23 cellular contexts compared by ENCODE assay signal in genomic region chr11:84969103-84969502, GRCh38.
DNase-seq lines count a peak whose midpoint lies in the region; ATAC-seq and TF ChIP-seq lines count a peak whose summit lies in the region.
"Had no signal": no experiment of that assay in that cellular context is flagged by ENCODE, and none has a peak within 500 bp of the region (broad histone marks: within the 10 kb centered on the region; RNA-seq: fewer than 3 reads in every experiment).

No MANE protein-coding gene starts in this region.

- H3K4me3 ChIP-seq in GM23248 = no peak overlapping the region
- no peak overlapping the region for H3K4me3 ChIP-seq in brain microvascular endothelial cell (ENCODE audit: low read depth, low read length)
- H3K4me3 ChIP-seq in skeletal muscle cell (ENCODE audit: low read depth, low read length) = no peak overlapping the region
- H3K4me3 ChIP-seq in hepatocyte = no peak overlapping the region
- H3K4me3 ChIP-seq: HAP-1 had no signal

- H4K20me1 ChIP-seq in GM23248 (ENCODE audit: insufficient read depth) (no peaks in the 10 kb centered on the region), hepatocyte (ENCODE audit: insufficient read depth, poor library complexity, severe bottlenecking) (no peaks in the 10 kb centered on the region)

- DNase-seq in GM23248 = peak; percentile 51
- DNase-seq in brain microvascular endothelial cell = peak; percentile 98
- DNase-seq in islet precursor cell = peak; percentile 93
- DNase-seq in skeletal muscle cell (ENCODE audit: low read depth) = peak; percentile 6
- no peak for DNase-seq in NCI-H2227 (lab: John Stamatoyannopoulos, UW; ENCODE audit: unreplicated experiment)
- no peak for DNase-seq in NCI-H748 (lab: John Stamatoyannopoulos, UW; ENCODE audit: unreplicated experiment)
- DNase-seq in hepatocyte (ENCODE audit: low spot score) = no peak
- DNase-seq: activated naive CD4-positive, alpha-beta T cell treated with anti-CD3 and anti-CD28 coated beads for 36 hours; activated T-cell treated with anti-CD3 and anti-CD28 coated beads, Interleukin-2, amount 50 U/mL, for 48 hours; BE2C; endodermal cell; head of caudate nucleus; immature natural killer cell; natural killer cell; NCI-H1105 treated with DMSO at 0.1 percent for 48 hours; NCI-H510A; posterior cingulate gyrus; RPMI8226; small intestine; stimulated activated CD4-positive, alpha-beta T cell treated with anti-CD3 and anti-CD28 coated beads, Interleukin-2, amount 100 ng/mL, for 48 hours; stimulated activated naive CD8-positive, alpha-beta T cell treated with anti-CD3 and anti-CD28 coated beads, Interleukin-15, Interleukin-2, amounts not matched to agents 100 U/mL and 50 U/mL, for 24 hours had no signal

- H3F3A ChIP-seq in GM23248 (ENCODE audit: insufficient read depth) = no peaks in the 10 kb centered on the region

- no peaks in the 10 kb centered on the region for H3K27me3 ChIP-seq in GM23248 (replicated peaks; ENCODE audit: insufficient read depth)
- no peaks in the 10 kb centered on the region for H3K27me3 ChIP-seq in brain microvascular endothelial cell (replicated peaks)
- H3K27me3 ChIP-seq in hepatocyte = no peaks in the 10 kb centered on the region
- H3K27me3 ChIP-seq: BE2C had no signal

- H3K4me1 ChIP-seq in GM23248 (ENCODE audit: insufficient read depth) (no peaks in the 10 kb centered on the region), hepatocyte (ENCODE audit: insufficient read depth) (no peaks in the 10 kb centered on the region)
- H3K4me1 ChIP-seq: BE2C had no signal

- H3K27ac ChIP-seq in GM23248 (no peak overlapping the region), brain microvascular endothelial cell (peak overlapping the region; percentile 59), hepatocyte (no peak overlapping the region)

- TF ChIP-seq CTCF in brain microvascular endothelial cell (IDR thresholded peaks at IDR 0.05; ENCODE audit: low read depth, low read length, missing control alignments) = no peak
- TF ChIP-seq CTCF in hepatocyte (IDR thresholded peaks at IDR 0.05; ENCODE audit: poor library complexity) = no peak

- H2AFZ ChIP-seq in GM23248 (no peak overlapping the region), hepatocyte (no peak overlapping the region)

- ATAC-seq in HG02884 (IDR thresholded peaks at IDR 0.05; ENCODE audit: unreplicated experiment) = no peak
- ATAC-seq: natural killer cell; stimulated activated naive CD8-positive, alpha-beta T cell treated with anti-CD3 and anti-CD28 coated beads, Interleukin-15, Interleukin-2, amounts not matched to agents 100 U/mL and 50 U/mL, for 24 hours had no signal

- in situ Hi-C loops in GM23248 (cut with MboI) (no loop called here), brain microvascular endothelial cell (cut with HindIII; ENCODE audit: low pct_ligation_motif_present, low sequenced_read_pairs) (no loop called here)

- H3K4me2 ChIP-seq in GM23248 (ENCODE audit: unreplicated experiment) (no peak overlapping the region), hepatocyte (no peak overlapping the region)

- 53 to 56% methylated on average over 2 of the region's 2 CpGs for WGBS in GM23248 (ENCODE audit: low coverage in 1 of 2, low lambda C conversion rate in 2 of 2, missing lambda C conversion rate in 2 of 2), 2 experiments
- WGBS in hepatocyte (ENCODE audit: low lambda C conversion rate, missing lambda C conversion rate) = 45% methylated on average over 2 of the region's 2 CpGs

- H3K9me3 ChIP-seq in GM23248 (ENCODE audit: low read depth) (no peaks in the 10 kb centered on the region), hepatocyte (ENCODE audit: low read depth) (no peaks in the 10 kb centered on the region)
- H3K9me3 ChIP-seq: BE2C, HAP-1 had no signal

- H3K79me2 ChIP-seq in GM23248 (ENCODE audit: insufficient read depth) (no peaks in the 10 kb centered on the region), hepatocyte (no peaks in the 10 kb centered on the region)

- no peaks in the 10 kb centered on the region for H3K9me2 ChIP-seq in GM23248 (ENCODE audit: insufficient read depth)
- no peaks in the 10 kb centered on the region for H3K9me2 ChIP-seq in hepatocyte (replicated peaks; ENCODE audit: insufficient read depth)

- no peaks in the 10 kb centered on the region for H3K36me3 ChIP-seq in GM23248 (ENCODE audit: low read depth)
- no peaks in the 10 kb centered on the region for H3K36me3 ChIP-seq in brain microvascular endothelial cell (replicated peaks)
- no peaks in the 10 kb centered on the region for H3K36me3 ChIP-seq in hepatocyte (replicated peaks; ENCODE audit: insufficient read depth, low read depth)
- H3K36me3 ChIP-seq: BE2C, HAP-1 had no signal

- no peak overlapping the region for H3K9ac ChIP-seq in GM23248

Comparison
In these comparisons a context has a peak if more than half of its experiments do, and no peak if none do; other contexts are left out.
1. DNase-seq: peak in GM23248 (single experiment), brain microvascular endothelial cell (single experiment), islet precursor cell (single experiment) and skeletal muscle cell (single experiment); none in NCI-H2227 (single experiment), NCI-H748 (single experiment) and hepatocyte (single experiment).